10 cellular contexts compared by ENCODE assay signal in genomic region chr9:127967151-127967809, GRCh38. TPM values are rescaled to one million over a fixed set of nuclear protein-coding genes. Genes with fewer than 3 reads are reported as not detected.
A peak's percentile ranks its signal among the peaks of the same experiment; 100 is the strongest.
DNase-seq lines count a peak whose midpoint lies in the region; ATAC-seq and TF ChIP-seq lines count a peak whose summit lies in the region.
"Had no signal": no experiment of that assay in that cellular context is flagged by ENCODE, and none has a peak within 500 bp of the region (broad histone marks: within the 10 kb centered on the region; RNA-seq: fewer than 3 reads in every experiment).

No MANE protein-coding gene starts in this region.

- H4K8ac ChIP-seq in neuronal stem cell (ENCODE audit: low read depth, low read length) = no peak overlapping the region

- H2BK120ac ChIP-seq in neuronal stem cell (ENCODE audit: low read depth, low read length) = no peak overlapping the region

- H3K27ac ChIP-seq in AG04450 (ENCODE audit: low read depth, low read length) (peak overlapping the region; percentile 100), HCT116 (ENCODE audit: low read depth, low read length) (peak overlapping the region; percentile 88), neuronal stem cell (replicated peaks; ENCODE audit: low read length) (no peak overlapping the region)

- CTCF ChIA-PET in AG04450 (lab: Charles Lee) = interaction anchor here (1.0 kb wide), 1 partner anchor 25 kb away, joined by 3 read pairs; no protein-coding TSS in a partner anchor
- CTCF ChIA-PET in HCT116 (lab: Charles Lee) = interaction anchor here (1.3 kb wide), 1 partner anchor 23 kb away, joined by 3 read pairs; no protein-coding TSS in a partner anchor

- no peak overlapping the region for H3K4ac ChIP-seq in neuronal stem cell (ENCODE audit: low read length)

- H3K4me3 ChIP-seq in AG04450 (ENCODE audit: low read depth, low read length) (no peak overlapping the region), HCT116 (replicated peaks in 1 of 2; ENCODE audit: low read depth in 1 of 2, low read length in 2 of 2) (peak overlapping the region in 1 of 2 experiments; percentile 40; a peak in 1 of 4 replicates), neuronal stem cell (ENCODE audit: low read length in 2 of 2) (no peak overlapping the region)

- H3K4me3 Mint-ChIP-seq in chondrocyte (ENCODE audit: unreplicated experiment) (no peak overlapping the region), natural killer cell (no peak overlapping the region)

- H3K9me3 ChIP-seq in AG04450 (ENCODE audit: control insufficient read depth, insufficient read depth, low read length) = no peaks in the 10 kb centered on the region; the same call in 1 of the 2 replicates
- H3K9me3 ChIP-seq in HCT116 (ENCODE audit: control insufficient read depth in 1 of 2, insufficient read depth in 1 of 2, low read depth in 1 of 2, low read length in 2 of 2) = no peaks in the 10 kb centered on the region
- no peaks in the 10 kb centered on the region for H3K9me3 ChIP-seq in neuronal stem cell (replicated peaks in 1 of 2; ENCODE audit: control insufficient read depth in 2 of 2, insufficient read depth in 1 of 2, low read depth in 1 of 2, low read length in 2 of 2)

- peak overlapping the region; percentile 78 for H3K4me2 ChIP-seq in HCT116 (ENCODE audit: low read length)
- no peak overlapping the region for H3K4me2 ChIP-seq in neuronal stem cell (ENCODE audit: insufficient read depth, low read length, poor library complexity, severe bottlenecking)

- intact Hi-C loops in HCT116 (cut with micrococcal nuclease) = no loop called here
- intact Hi-C loops in natural killer cell (cut with micrococcal nuclease) = no loop called here

- no peaks in the 10 kb centered on the region for H3K9me2 ChIP-seq in HCT116 (ENCODE audit: insufficient read depth)

- H3K27me3 Mint-ChIP-seq in chondrocyte (ENCODE audit: low read depth) (no peaks in the 10 kb centered on the region), natural killer cell (ENCODE audit: low read depth in 2 of 2) (no peaks in the 10 kb centered on the region)

- H3K79me2 ChIP-seq in HCT116 (ENCODE audit: insufficient read depth, low read length) = peaks cover 93% of the 10 kb centered on the region

- no peak overlapping the region for H2AFZ ChIP-seq in HCT116 (ENCODE audit: low read depth, low read length, poor library complexity, severe bottlenecking)
- no peak overlapping the region for H2AFZ ChIP-seq in neuronal stem cell (ENCODE audit: low read length)

- H3K36me3 Mint-ChIP-seq in chondrocyte (ENCODE audit: low read depth) = no peaks in the 10 kb centered on the region
- no peaks in the 10 kb centered on the region for H3K36me3 Mint-ChIP-seq in natural killer cell

- no peaks in the 10 kb centered on the region for H3K9me3 Mint-ChIP-seq in chondrocyte (ENCODE audit: low read depth)
- H3K9me3 Mint-ChIP-seq in natural killer cell = no peaks in the 10 kb centered on the region

- no peak overlapping the region for H2BK12ac ChIP-seq in neuronal stem cell (ENCODE audit: low read length)

- TF ChIP-seq CTCF in AG04450 (IDR thresholded peaks at IDR 0.05; ENCODE audit: low read depth, low read length) (no peak), HCT116 (IDR thresholded peaks at IDR 0.05 in 2 of 3, conservative IDR thresholded peaks at IDR 0.05 in 1 of 3; ENCODE audit: borderline replicate concordance in 1 of 3, insufficient read depth in 1 of 3, low read depth in 2 of 3, low read length in 2 of 3) (no peak), chondrocyte (IDR thresholded peaks at IDR 0.05) (no peak), natural killer cell (IDR thresholded peaks at IDR 0.05) (no peak)

- H3K36me3 ChIP-seq in HCT116 (ENCODE audit: control insufficient read depth in 1 of 2, insufficient read depth in 2 of 2, low read length in 2 of 2) = no peaks in the 10 kb centered on the region
- no peaks in the 10 kb centered on the region for H3K36me3 ChIP-seq in neuronal stem cell (replicated peaks in 1 of 2; ENCODE audit: control insufficient read depth in 2 of 2, insufficient read depth in 2 of 2, low read length in 2 of 2)

- TF ChIP-seq RAD21 in HCT116 (IDR thresholded peaks at IDR 0.05; ENCODE audit: low read depth) = no peak

- no peak overlapping the region for H2BK15ac ChIP-seq in neuronal stem cell (ENCODE audit: low read length)

- POLR2A ChIA-PET in AG04450 (lab: Yijun Ruan, JAX) = interaction anchor here (2.5 kb wide), 1 partner anchor 12 kb away, joined by 8 read pairs; the partner anchor contains the start of gene EEIG1
- POLR2A ChIA-PET in HCT116 (lab: Charles Lee) = interaction anchor here (1.9 kb wide), 2 partner anchors 10 to 14 kb away, joined by 4 to 8 read pairs; partner anchors contain the start of gene EEIG1

- ATAC-seq in HCT116 (no peak), GM21447 (IDR thresholded peaks at IDR 0.05; ENCODE audit: unreplicated experiment) (no peak), natural killer cell (no peak)

- H3K18ac ChIP-seq in neuronal stem cell (ENCODE audit: low read length) = peak overlapping the region; percentile 27

- H4K91ac ChIP-seq in neuronal stem cell (ENCODE audit: low read depth, low read length, poor library complexity) = no peak overlapping the region

- DNase-seq in AG04450 (ENCODE audit: low read depth, low spot score) = no peak
- no peak for DNase-seq in HCT116 (ENCODE audit: low read depth, low spot score)
- no peak for DNase-seq in chondrocyte (ENCODE audit: low spot score)
- DNase-seq in neuronal stem cell (ENCODE audit: low spot score) = no peak
- DNase-seq in GM03348 (ENCODE audit: low spot score) = no peak
- DNase-seq in NCI-H146 (lab: John Stamatoyannopoulos, UW) = no peak
- DNase-seq in natural killer cell = no peak
- DNase-seq: Kasumi-1, NCI-H774 had no signal

- no peak for TF ChIP-seq POLR2A in HCT116 (IDR thresholded peaks at IDR 0.05; ENCODE audit: borderline replicate concordance, extremely low read depth, insufficient read depth, insufficient read length)

- peak overlapping the region; percentile 66 for H3K23ac ChIP-seq in neuronal stem cell (ENCODE audit: low read depth, low read length, poor library complexity)

- no peak overlapping the region for H2BK5ac ChIP-seq in neuronal stem cell (ENCODE audit: low read length)

- RAD21 ChIA-PET in HCT116 (lab: Charles Lee; ENCODE audit: low non-redundant PET in 1 of 2, low total read pairs in 2 of 2, uncharacterized antibody in 2 of 2, unreplicated experiment in 2 of 2) = no interaction called here

- H3K4me1 Mint-ChIP-seq in chondrocyte (ENCODE audit: low read depth) (peaks cover 99% of the 10 kb centered on the region), natural killer cell (peaks cover 17 to 34% of the 10 kb centered on the region in 2 donors)

- H4K20me1 ChIP-seq in HCT116 (ENCODE audit: insufficient read depth) = no peaks in the 10 kb centered on the region

- no CpG with 5 or more reads among the region's 9 CpGs for WGBS in neuronal stem cell (ENCODE audit: extremely low coverage in 2 of 2, insufficient read length in 2 of 2, insufficient replicate concordance in 1 of 2), 2 donors

- H3K9ac ChIP-seq in HCT116 (ENCODE audit: low read length) = peak overlapping the region; percentile 49
- no peak overlapping the region for H3K9ac ChIP-seq in neuronal stem cell (ENCODE audit: low read depth, low read length, poor library complexity)

- peaks cover 23% of the 10 kb centered on the region for H3K79me1 ChIP-seq in neuronal stem cell (ENCODE audit: low read depth, low read length)

- no TSS peak for BruUV-seq in HCT116 (replicated peaks; lab: Mats Ljungman, UMichigan)

- no peak overlapping the region for H2AK5ac ChIP-seq in neuronal stem cell (ENCODE audit: low read depth, low read length)

- H3K4me1 ChIP-seq in HCT116 (ENCODE audit: control insufficient read depth in 1 of 2, insufficient read depth in 2 of 2, low read length in 2 of 2) = peaks cover 96 to 99% of the 10 kb centered on the region in 2 experiments
- peaks cover 29 to 39% of the 10 kb centered on the region in 2 donors for H3K4me1 ChIP-seq in neuronal stem cell (ENCODE audit: control insufficient read depth in 2 of 2, insufficient read depth in 1 of 2, low read depth in 1 of 2, low read length in 2 of 2)

- no peaks in the 10 kb centered on the region for H3K27me3 ChIP-seq in AG04450 (ENCODE audit: control insufficient read depth, insufficient read depth, low read length)
- no peaks in the 10 kb centered on the region for H3K27me3 ChIP-seq in HCT116 (ENCODE audit: insufficient read depth, low read length)
- H3K27me3 ChIP-seq in neuronal stem cell (ENCODE audit: control insufficient read depth in 3 of 3, insufficient read depth in 3 of 3, low read depth in 1 of 3, low read length in 3 of 3) = no peaks in the 10 kb centered on the region

- H3K27ac Mint-ChIP-seq in chondrocyte (ENCODE audit: unreplicated experiment) (peak overlapping the region; percentile 98), natural killer cell (no peak overlapping the region)

- H3K14ac ChIP-seq in neuronal stem cell (ENCODE audit: low read length) = no peak overlapping the region

TF ChIP-seq in HCT116, 20 proteins besides CTCF, POLR2A, EP300 and RAD21 (continues in another document):
- no peak for TF ChIP-seq SP1 (IDR thresholded peaks at IDR 0.05; ENCODE audit: low read depth)

RNA-seq across cellular contexts. Expression of gene EEIG1, which starts 13.5 kb away (rescaled TPM):
- 8.3 and 8.6 TPM in 2 replicates for polyA plus RNA-seq in AG04450 (2011; rRNA removed)
- 5.2 and 11.1 TPM in 2 replicates for polyA minus RNA-seq in AG04450 (2011; rRNA and poly(A)+ RNA removed)
- total RNA-seq in HCT116 (2021; ENCODE audit: unreplicated experiment) (44.2 TPM), chondrocyte (39.4 to 63.0 TPM (median 61.8 TPM) in 3 replicates), natural killer cell (10 to 100 TPM; 10.3 to 36.0 (median 28.2) TPM)
- polyA plus RNA-seq in HCT116 (2012) = 28.1 and 33.1 TPM in 2 replicates
- polyA plus RNA-seq in neuronal stem cell (2013, experiment 1 of 2) = 22.0 TPM
- 22.8 TPM for polyA plus RNA-seq in neuronal stem cell (2013, experiment 2 of 2)

RNA-seq across cellular contexts. Expression of gene DPM2, which starts 29.6 kb away (rescaled TPM):
- 25.3 and 30.9 TPM in 2 replicates for polyA plus RNA-seq in AG04450 (2011; rRNA removed)
- 33.6 and 41.2 TPM in 2 replicates for polyA minus RNA-seq in AG04450 (2011; rRNA and poly(A)+ RNA removed)
- total RNA-seq in HCT116 (2021; ENCODE audit: unreplicated experiment) = 54.6 TPM
- polyA plus RNA-seq in HCT116 (2012) = 58.0 and 62.6 TPM in 2 replicates
- 26.3 to 28.9 TPM (median 27.8 TPM) in 3 replicates for total RNA-seq in chondrocyte
- 27.5 TPM for polyA plus RNA-seq in neuronal stem cell (2013, experiment 1 of 2)
- 25.3 TPM for polyA plus RNA-seq in neuronal stem cell (2013, experiment 2 of 2)
- 10 to 100 TPM; 22.9 to 31.4 (median 24.1) TPM for total RNA-seq in natural killer cell

RNA-seq across cellular contexts. Expression of gene PIP5KL1, which starts 36.7 kb away (rescaled TPM):
- 1.2 TPM in 2 replicates for polyA plus RNA-seq in AG04450 (2011; rRNA removed)
- polyA minus RNA-seq in AG04450 (2011; rRNA and poly(A)+ RNA removed) = 1.2 and 1.3 TPM in 2 replicates
- 37.6 TPM for total RNA-seq in HCT116 (2021; ENCODE audit: unreplicated experiment)
- polyA plus RNA-seq in HCT116 (2012) = 35.7 and 36.0 TPM in 2 replicates
- total RNA-seq in chondrocyte = 1.4 to 4.3 TPM (median 2.7 TPM) in 3 replicates
- 2.4 TPM for polyA plus RNA-seq in neuronal stem cell (2013, experiment 1 of 2)
- 2.5 TPM for polyA plus RNA-seq in neuronal stem cell (2013, experiment 2 of 2)
- total RNA-seq in natural killer cell = 1 to 10 TPM in 1 of 3 donors, under 1 TPM in 2; 0.52 to 1.4 (median 0.97) TPM

RNA-seq across cellular contexts. Expression of gene ST6GALNAC4, which starts 50.4 kb away (rescaled TPM):
- polyA plus RNA-seq in AG04450 (2011; rRNA removed) = 15.0 and 24.3 TPM in 2 replicates
- polyA minus RNA-seq in AG04450 (2011; rRNA and poly(A)+ RNA removed) = 19.2 and 23.6 TPM in 2 replicates
- total RNA-seq in HCT116 (2021; ENCODE audit: unreplicated experiment) = 49.4 TPM
- 45.7 and 58.2 TPM in 2 replicates for polyA plus RNA-seq in HCT116 (2012)
- total RNA-seq in chondrocyte = 22.2 to 25.5 TPM (median 24.4 TPM) in 3 replicates
- 11.3 TPM for polyA plus RNA-seq in neuronal stem cell (2013, experiment 1 of 2)
- 12.7 TPM for polyA plus RNA-seq in neuronal stem cell (2013, experiment 2 of 2)
- total RNA-seq in natural killer cell = 10 to 100 TPM; 18.8 to 33.0 (median 20.4) TPM
